Comparison of ENCODE assay signal across 1 cellular context in genomic region chr1:235093685-235094592, GRCh38.
TF ChIP-seq lines count a peak whose summit lies in the region.

No MANE protein-coding gene starts in this region.

TF ChIP-seq in K562, 482 proteins besides CTCF, POLR2A, EP300 and RAD21 (continued from another document and continues in another):
- TF ChIP-seq RBM25 (IDR thresholded peaks at IDR 0.05; ENCODE audit: low read depth, low read length, severe bottlenecking) = peak; percentile 75
- no peak for TF ChIP-seq MYNN (IDR thresholded peaks at IDR 0.05)
- TF ChIP-seq MYNN (CRISPR knock-in tag; IDR thresholded peaks at IDR 0.05) = no peak
- TF ChIP-seq HDGF (IDR thresholded peaks at IDR 0.05) = 0 out of 2 replicates have a peak, but pooled peaks have one; percentile 51
- TF ChIP-seq, protein P1, sequence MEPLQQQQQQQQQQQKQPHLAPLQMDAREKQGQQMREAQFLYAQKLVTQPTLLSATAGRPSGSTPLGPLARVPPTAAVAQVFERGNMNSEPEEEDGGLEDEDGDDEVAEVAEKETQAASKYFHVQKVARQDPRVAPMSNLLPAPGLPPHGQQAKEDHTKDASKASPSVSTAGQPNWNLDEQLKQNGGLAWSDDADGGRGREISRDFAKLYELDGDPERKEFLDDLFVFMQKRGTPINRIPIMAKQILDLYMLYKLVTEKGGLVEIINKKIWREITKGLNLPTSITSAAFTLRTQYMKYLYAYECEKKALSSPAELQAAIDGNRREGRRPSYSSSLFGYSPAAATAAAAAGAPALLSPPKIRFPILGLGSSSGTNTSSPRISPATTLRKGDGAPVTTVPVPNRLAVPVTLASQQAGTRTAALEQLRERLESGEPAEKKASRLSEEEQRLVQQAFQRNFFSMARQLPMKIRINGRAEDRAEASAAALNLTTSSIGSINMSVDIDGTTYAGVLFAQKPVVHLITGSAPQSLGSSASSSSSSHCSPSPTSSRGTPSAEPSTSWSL (CRISPR knock-in tag; IDR thresholded peaks at IDR 0.05; ENCODE audit: borderline replicate concordance) = 0 out of 2 replicates have a peak, but pooled peaks have one; percentile 35
- no peak for TF ChIP-seq CAMTA2 (CRISPR knock-in tag; conservative IDR thresholded peaks at IDR 0.05)
- no peak for TF ChIP-seq KAT7 (CRISPR knock-in tag; IDR thresholded peaks at IDR 0.05; ENCODE audit: borderline replicate concordance)
- TF ChIP-seq, protein P2, sequence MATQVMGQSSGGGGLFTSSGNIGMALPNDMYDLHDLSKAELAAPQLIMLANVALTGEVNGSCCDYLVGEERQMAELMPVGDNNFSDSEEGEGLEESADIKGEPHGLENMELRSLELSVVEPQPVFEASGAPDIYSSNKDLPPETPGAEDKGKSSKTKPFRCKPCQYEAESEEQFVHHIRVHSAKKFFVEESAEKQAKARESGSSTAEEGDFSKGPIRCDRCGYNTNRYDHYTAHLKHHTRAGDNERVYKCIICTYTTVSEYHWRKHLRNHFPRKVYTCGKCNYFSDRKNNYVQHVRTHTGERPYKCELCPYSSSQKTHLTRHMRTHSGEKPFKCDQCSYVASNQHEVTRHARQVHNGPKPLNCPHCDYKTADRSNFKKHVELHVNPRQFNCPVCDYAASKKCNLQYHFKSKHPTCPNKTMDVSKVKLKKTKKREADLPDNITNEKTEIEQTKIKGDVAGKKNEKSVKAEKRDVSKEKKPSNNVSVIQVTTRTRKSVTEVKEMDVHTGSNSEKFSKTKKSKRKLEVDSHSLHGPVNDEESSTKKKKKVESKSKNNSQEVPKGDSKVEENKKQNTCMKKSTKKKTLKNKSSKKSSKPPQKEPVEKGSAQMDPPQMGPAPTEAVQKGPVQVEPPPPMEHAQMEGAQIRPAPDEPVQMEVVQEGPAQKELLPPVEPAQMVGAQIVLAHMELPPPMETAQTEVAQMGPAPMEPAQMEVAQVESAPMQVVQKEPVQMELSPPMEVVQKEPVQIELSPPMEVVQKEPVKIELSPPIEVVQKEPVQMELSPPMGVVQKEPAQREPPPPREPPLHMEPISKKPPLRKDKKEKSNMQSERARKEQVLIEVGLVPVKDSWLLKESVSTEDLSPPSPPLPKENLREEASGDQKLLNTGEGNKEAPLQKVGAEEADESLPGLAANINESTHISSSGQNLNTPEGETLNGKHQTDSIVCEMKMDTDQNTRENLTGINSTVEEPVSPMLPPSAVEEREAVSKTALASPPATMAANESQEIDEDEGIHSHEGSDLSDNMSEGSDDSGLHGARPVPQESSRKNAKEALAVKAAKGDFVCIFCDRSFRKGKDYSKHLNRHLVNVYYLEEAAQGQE (CRISPR knock-in tag; IDR thresholded peaks at IDR 0.05; ENCODE audit: low read depth) = no peak
- TF ChIP-seq ZNF263 (CRISPR knock-in tag; IDR thresholded peaks at IDR 0.05; ENCODE audit: borderline replicate concordance) = peak; percentile 9; the same call in 1 of the 2 replicates
- TF ChIP-seq ELF1 (tag; IDR thresholded peaks at IDR 0.05) = no peak
- TF ChIP-seq POLR2AphosphoS5 (IDR thresholded peaks at IDR 0.05; ENCODE audit: control insufficient read depth, insufficient read depth, low read depth, low read length) = no peak
- no peak for TF ChIP-seq SIRT6 (IDR thresholded peaks at IDR 0.05; ENCODE audit: low read depth, low read length)
- TF ChIP-seq IFI16 (CRISPR knock-in tag; IDR thresholded peaks at IDR 0.05) = peak; percentile 48; the same call in 1 of the 2 replicates
- no peak for TF ChIP-seq CREBBP (IDR thresholded peaks at IDR 0.05; ENCODE audit: low read depth, low read length)
- no peak; the same call in 1 of the 2 replicates for TF ChIP-seq LCOR (CRISPR knock-in tag; IDR thresholded peaks at IDR 0.05)
- TF ChIP-seq ZNF717 (CRISPR knock-in tag; IDR thresholded peaks at IDR 0.05) = no peak
- TF ChIP-seq NCOA1 (IDR thresholded peaks at IDR 0.05; ENCODE audit: low read depth) = 0 out of 2 replicates have a peak, but pooled peaks have one; percentile 6
- TF ChIP-seq SNIP1 (IDR thresholded peaks at IDR 0.05; ENCODE audit: low read depth) = no peak
- TF ChIP-seq SMARCA4 (IDR thresholded peaks at IDR 0.05) = 0 out of 2 replicates have a peak, but pooled peaks have one; percentile 32
- no peak for TF ChIP-seq MCM5 (IDR thresholded peaks at IDR 0.05; ENCODE audit: low read depth)
- TF ChIP-seq YY1 (IDR thresholded peaks at IDR 0.05; ENCODE audit: borderline replicate concordance in 1 of 3, control insufficient read depth in 1 of 3, extremely low read depth in 1 of 3, insufficient read depth in 3 of 3, insufficient read length in 1 of 3, insufficient replicate concordance in 2 of 3, low read depth in 1 of 3, low read length in 2 of 3) = peak in 1 of 3 experiments; percentile 19
- TF ChIP-seq KDM5B (IDR thresholded peaks at IDR 0.05; ENCODE audit: insufficient replicate concordance, low read depth, low read length) = no peak
- peak; percentile 66; the same call in 1 of the 2 replicates for TF ChIP-seq XRCC5 (IDR thresholded peaks at IDR 0.05; ENCODE audit: low read depth, low read length)
- no peak for TF ChIP-seq ATF1 (CRISPR knock-in tag; IDR thresholded peaks at IDR 0.05)
- 0 out of 2 replicates have a peak, but pooled peaks have one; percentile 20 for TF ChIP-seq ATF1 (tag; IDR thresholded peaks at IDR 0.05)
- TF ChIP-seq MEIS2 (IDR thresholded peaks at IDR 0.05; ENCODE audit: partially characterized antibody) = peak; percentile 69
- TF ChIP-seq ZNF143 (CRISPR knock-in tag; IDR thresholded peaks at IDR 0.05) = no peak
- TF ChIP-seq CHD1 (IDR thresholded peaks at IDR 0.05; ENCODE audit: low read length) = no peak
- peak; percentile 49; the same call in 1 of the 2 replicates for TF ChIP-seq KLF16 (IDR thresholded peaks at IDR 0.05)
- TF ChIP-seq, protein P3, sequence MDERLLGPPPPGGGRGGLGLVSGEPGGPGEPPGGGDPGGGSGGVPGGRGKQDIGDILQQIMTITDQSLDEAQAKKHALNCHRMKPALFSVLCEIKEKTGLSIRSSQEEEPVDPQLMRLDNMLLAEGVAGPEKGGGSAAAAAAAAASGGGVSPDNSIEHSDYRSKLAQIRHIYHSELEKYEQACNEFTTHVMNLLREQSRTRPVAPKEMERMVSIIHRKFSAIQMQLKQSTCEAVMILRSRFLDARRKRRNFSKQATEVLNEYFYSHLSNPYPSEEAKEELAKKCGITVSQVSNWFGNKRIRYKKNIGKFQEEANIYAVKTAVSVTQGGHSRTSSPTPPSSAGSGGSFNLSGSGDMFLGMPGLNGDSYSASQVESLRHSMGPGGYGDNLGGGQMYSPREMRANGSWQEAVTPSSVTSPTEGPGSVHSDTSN (CRISPR knock-in tag; IDR thresholded peaks at IDR 0.05; ENCODE audit: low read depth) = no peak
- TF ChIP-seq, protein P3 (tag; conservative IDR thresholded peaks at IDR 0.05; ENCODE audit: low read depth) = peak; percentile 22; the same call in 1 of the 2 replicates
- peak; percentile 89 for TF ChIP-seq SMC3 (conservative IDR thresholded peaks at IDR 0.05; ENCODE audit: insufficient read depth, low read depth, low read length)
- TF ChIP-seq CBX2 (IDR thresholded peaks at IDR 0.05; ENCODE audit: insufficient read depth, low read length, poor library complexity, severe bottlenecking) = no peak
- peak; percentile 73; the same call in 1 of the 2 replicates for TF ChIP-seq TCF15 (CRISPR knock-in tag; IDR thresholded peaks at IDR 0.05)
- no peak for TF ChIP-seq SIN3A (IDR thresholded peaks at IDR 0.05; ENCODE audit: borderline replicate concordance in 2 of 2, control insufficient read depth in 1 of 2, low read depth in 2 of 2, low read length in 2 of 2)
- TF ChIP-seq ZNF165 (CRISPR knock-in tag; IDR thresholded peaks at IDR 0.05; ENCODE audit: borderline replicate concordance) = peak; percentile 10; the same call in 1 of the 2 replicates
- peak; percentile 42 for TF ChIP-seq CTCFL (IDR thresholded peaks at IDR 0.05; ENCODE audit: borderline replicate concordance, insufficient read depth, low read depth, low read length, poor library complexity, severe bottlenecking)
- peak; percentile 20; the same call in 1 of the 2 replicates for TF ChIP-seq E2F1 (CRISPR knock-in tag; IDR thresholded peaks at IDR 0.05)
- no peak for TF ChIP-seq TRIM25 (IDR thresholded peaks at IDR 0.05; ENCODE audit: borderline replicate concordance)
- no peak for TF ChIP-seq HNRNPH1 (optimal IDR thresholded peaks at IDR 0.05; ENCODE audit: low read depth, low read length)
- peak; percentile 13 to 66; a peak in 2 of 4 replicates for TF ChIP-seq RCOR1 (IDR thresholded peaks at IDR 0.05; ENCODE audit: borderline replicate concordance in 1 of 2, low read depth in 2 of 2, low read length in 2 of 2)
- no peak for TF ChIP-seq ZBTB12 (CRISPR knock-in tag; IDR thresholded peaks at IDR 0.05)
- peak; percentile 60; the same call in 1 of the 2 replicates for TF ChIP-seq NR2F6 (CRISPR knock-in tag; IDR thresholded peaks at IDR 0.05)
- TF ChIP-seq SP2 (IDR thresholded peaks at IDR 0.05; ENCODE audit: extremely low read depth, low read depth, low read length, poor library complexity, severe bottlenecking) = no peak
- no peak for TF ChIP-seq SRSF9 (IDR thresholded peaks at IDR 0.05; ENCODE audit: borderline replicate concordance, low read depth, low read length)
- TF ChIP-seq THRAP3 (IDR thresholded peaks at IDR 0.05; ENCODE audit: borderline replicate concordance) = no peak
- TF ChIP-seq ZNF12 (CRISPR knock-in tag; IDR thresholded peaks at IDR 0.05) = no peak
- no peak for TF ChIP-seq ETS2 (tag; IDR thresholded peaks at IDR 0.05; ENCODE audit: borderline replicate concordance, poor library complexity, severe bottlenecking)
- no peak for TF ChIP-seq SAFB (IDR thresholded peaks at IDR 0.05; ENCODE audit: borderline replicate concordance, low read depth, low read length)
- TF ChIP-seq, protein P4, sequence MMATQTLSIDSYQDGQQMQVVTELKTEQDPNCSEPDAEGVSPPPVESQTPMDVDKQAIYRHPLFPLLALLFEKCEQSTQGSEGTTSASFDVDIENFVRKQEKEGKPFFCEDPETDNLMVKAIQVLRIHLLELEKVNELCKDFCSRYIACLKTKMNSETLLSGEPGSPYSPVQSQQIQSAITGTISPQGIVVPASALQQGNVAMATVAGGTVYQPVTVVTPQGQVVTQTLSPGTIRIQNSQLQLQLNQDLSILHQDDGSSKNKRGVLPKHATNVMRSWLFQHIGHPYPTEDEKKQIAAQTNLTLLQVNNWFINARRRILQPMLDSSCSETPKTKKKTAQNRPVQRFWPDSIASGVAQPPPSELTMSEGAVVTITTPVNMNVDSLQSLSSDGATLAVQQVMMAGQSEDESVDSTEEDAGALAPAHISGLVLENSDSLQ (IDR thresholded peaks at IDR 0.05) = no peak
- TF ChIP-seq ZNF699 (CRISPR knock-in tag; IDR thresholded peaks at IDR 0.05; ENCODE audit: insufficient replicate concordance) = no peak
- TF ChIP-seq NBN (IDR thresholded peaks at IDR 0.05; ENCODE audit: low read depth) = no peak
